ENCODE assay signal across 14 cellular contexts in the genomic region with DNA sequence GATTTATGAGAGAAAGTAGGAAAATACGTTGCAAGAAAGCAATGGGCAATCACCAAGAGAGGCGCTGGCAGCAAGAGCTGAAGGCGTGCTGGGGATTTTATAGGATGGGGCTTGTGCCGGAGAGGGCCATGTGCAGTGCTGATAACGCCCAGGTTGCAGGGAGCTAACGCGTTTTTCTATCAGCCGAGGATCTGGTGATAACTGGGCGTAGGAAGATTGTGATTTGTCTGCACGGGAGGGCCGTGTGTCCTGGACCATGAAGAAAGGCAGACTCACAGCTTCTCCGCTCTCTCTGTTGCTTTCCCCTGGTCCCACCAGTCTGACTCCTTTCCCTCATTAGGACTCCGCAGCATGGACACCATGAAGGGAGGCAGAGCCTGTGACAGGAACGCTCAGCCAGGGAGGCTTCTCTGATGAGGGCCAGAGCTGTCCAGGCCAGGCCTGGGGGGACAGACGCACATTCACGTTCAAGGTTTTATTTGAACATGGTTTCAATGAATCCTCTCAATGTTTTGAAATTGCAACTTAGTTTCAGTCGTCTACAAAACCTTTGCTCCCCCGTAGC. TPM values are rescaled to one million over a fixed set of nuclear protein-coding genes. Genes with fewer than 3 reads are reported as not detected.
DNase-seq lines count a peak whose midpoint lies in the region; ATAC-seq and TF ChIP-seq lines count a peak whose summit lies in the region.
"Had no signal": no experiment of that assay in that cellular context is flagged by ENCODE, and none has a peak within 500 bp of the region (broad histone marks: within the 10 kb centered on the region; RNA-seq: fewer than 3 reads in every experiment).

No MANE protein-coding gene starts in this region.

- H3K4me1 Mint-ChIP-seq in activated naive CD4-positive, alpha-beta T cell treated with anti-CD3 and anti-CD28 coated beads, Interleukin-2, amount 10 ng/mL, durations not matched to agents 7 days and 5 days = no peaks in the 10 kb centered on the region
- no peaks in the 10 kb centered on the region for H3K4me1 Mint-ChIP-seq in activated naive CD4-positive, alpha-beta T cell treated with anti-CD3 and anti-CD28 coated beads for 36 hours (ENCODE audit: low read depth)
- H3K4me1 Mint-ChIP-seq in glutamatergic neuron (ENCODE audit: low read depth, unreplicated experiment) = no peaks in the 10 kb centered on the region

- ATAC-seq in lower lobe of right lung (no peak), HG03571 (IDR thresholded peaks at IDR 0.05; ENCODE audit: unreplicated experiment) (no peak), gastroesophageal sphincter (no peak)

- TF ChIP-seq POLR2A in gastroesophageal sphincter (IDR thresholded peaks at IDR 0.05) = no peak

- peaks cover 18% of the 10 kb centered on the region for H3K27me3 Mint-ChIP-seq in activated naive CD4-positive, alpha-beta T cell treated with anti-CD3 and anti-CD28 coated beads, Interleukin-2, amount 10 ng/mL, durations not matched to agents 7 days and 5 days
- peaks cover 5% of the 10 kb centered on the region for H3K27me3 Mint-ChIP-seq in activated naive CD4-positive, alpha-beta T cell treated with anti-CD3 and anti-CD28 coated beads for 36 hours (ENCODE audit: low read depth)
- peaks cover 3% of the 10 kb centered on the region for H3K27me3 Mint-ChIP-seq in glutamatergic neuron (ENCODE audit: unreplicated experiment)

- no peak overlapping the region for H3K4me3 ChIP-seq in lower lobe of right lung
- H3K4me3 ChIP-seq in right atrium auricular region = no peak overlapping the region
- no peak overlapping the region for H3K4me3 ChIP-seq in gastroesophageal sphincter
- H3K4me3 ChIP-seq: BLaER1, GM12878, HAP-1 had no signal

- H3K36me3 Mint-ChIP-seq in activated naive CD4-positive, alpha-beta T cell treated with anti-CD3 and anti-CD28 coated beads, Interleukin-2, amount 10 ng/mL, durations not matched to agents 7 days and 5 days = no peaks in the 10 kb centered on the region
- peaks cover 7% of the 10 kb centered on the region for H3K36me3 Mint-ChIP-seq in activated naive CD4-positive, alpha-beta T cell treated with anti-CD3 and anti-CD28 coated beads for 36 hours (ENCODE audit: low read depth)
- peaks cover 6% of the 10 kb centered on the region for H3K36me3 Mint-ChIP-seq in glutamatergic neuron (ENCODE audit: unreplicated experiment)

- peak overlapping the region; percentile 29 for H3K27ac Mint-ChIP-seq in activated naive CD4-positive, alpha-beta T cell treated with anti-CD3 and anti-CD28 coated beads, Interleukin-2, amount 10 ng/mL, durations not matched to agents 7 days and 5 days
- H3K27ac Mint-ChIP-seq in activated naive CD4-positive, alpha-beta T cell treated with anti-CD3 and anti-CD28 coated beads for 36 hours = no peak overlapping the region
- peak overlapping the region; percentile 31 for H3K27ac Mint-ChIP-seq in glutamatergic neuron (ENCODE audit: unreplicated experiment)

- no peaks in the 10 kb centered on the region for H3K4me1 ChIP-seq in lower lobe of right lung
- H3K4me1 ChIP-seq in right atrium auricular region = no peaks in the 10 kb centered on the region
- no peaks in the 10 kb centered on the region for H3K4me1 ChIP-seq in gastroesophageal sphincter
- H3K4me1 ChIP-seq: HAP-1 had no signal

- H3K36me3 ChIP-seq in lower lobe of right lung = no peaks in the 10 kb centered on the region
- no peaks in the 10 kb centered on the region for H3K36me3 ChIP-seq in right atrium auricular region
- H3K36me3 ChIP-seq in gastroesophageal sphincter = peaks cover 0 to 4% of the 10 kb centered on the region in 2 donors
- H3K36me3 ChIP-seq: BLaER1, HAP-1 had no signal

- intact Hi-C loops in activated naive CD4-positive, alpha-beta T cell treated with anti-CD3 and anti-CD28 coated beads for 36 hours (cut with micrococcal nuclease) = no loop called here
- intact Hi-C loops in lower lobe of right lung (cut with DNase I) = no loop called here

- WGBS in gastroesophageal sphincter (ENCODE audit: low coverage in 1 of 2), 2 donors = 59 to 72% methylated on average over 11 to 18 of the region's 18 CpGs

- H3K27ac ChIP-seq in lower lobe of right lung (no peak overlapping the region), right atrium auricular region (no peak overlapping the region), gastroesophageal sphincter (no peak overlapping the region)
- H3K27ac ChIP-seq: 22Rv1, BLaER1, HL-60 had no signal

- TF ChIP-seq EP300 in gastroesophageal sphincter (IDR thresholded peaks at IDR 0.05) = no peak

- H3K9me3 ChIP-seq in lower lobe of right lung (peaks cover 3% of the 10 kb centered on the region), right atrium auricular region (peaks cover 3 to 13% of the 10 kb centered on the region in 2 donors), gastroesophageal sphincter (peaks cover 0 to 20% (median 0%) of the 10 kb centered on the region in 3 donors)
- H3K9me3 ChIP-seq: HAP-1 had no signal

- DNase-seq in activated naive CD4-positive, alpha-beta T cell treated with anti-CD3 and anti-CD28 coated beads, Interleukin-2, amount 10 ng/mL, durations not matched to agents 7 days and 5 days = no peak
- no peak for DNase-seq in activated naive CD4-positive, alpha-beta T cell treated with anti-CD3 and anti-CD28 coated beads for 36 hours
- peak; percentile 88 for DNase-seq in SK-N-DZ (ENCODE audit: low spot score)
- DNase-seq in glutamatergic neuron = no peak
- DNase-seq in lower lobe of right lung = no peak
- no peak for DNase-seq in right atrium auricular region (ENCODE audit: low spot score)
- DNase-seq: DMS 273 treated with DMSO at 0.1 percent for 48 hours had no signal

- H3K4me3 Mint-ChIP-seq in activated naive CD4-positive, alpha-beta T cell treated with anti-CD3 and anti-CD28 coated beads, Interleukin-2, amount 10 ng/mL, durations not matched to agents 7 days and 5 days = no peak overlapping the region
- H3K4me3 Mint-ChIP-seq in activated naive CD4-positive, alpha-beta T cell treated with anti-CD3 and anti-CD28 coated beads for 36 hours = no peak overlapping the region
- H3K4me3 Mint-ChIP-seq in glutamatergic neuron (ENCODE audit: unreplicated experiment) = peak overlapping the region; percentile 16

- peaks cover 6% of the 10 kb centered on the region for H3K9me3 Mint-ChIP-seq in activated naive CD4-positive, alpha-beta T cell treated with anti-CD3 and anti-CD28 coated beads, Interleukin-2, amount 10 ng/mL, durations not matched to agents 7 days and 5 days
- peaks cover 9% of the 10 kb centered on the region for H3K9me3 Mint-ChIP-seq in activated naive CD4-positive, alpha-beta T cell treated with anti-CD3 and anti-CD28 coated beads for 36 hours
- H3K9me3 Mint-ChIP-seq in glutamatergic neuron (ENCODE audit: unreplicated experiment) = peaks cover 4% of the 10 kb centered on the region

- TF ChIP-seq CTCF in glutamatergic neuron (IDR thresholded peaks at IDR 0.05; ENCODE audit: partially characterized antibody, unreplicated experiment) (no peak), lower lobe of right lung (IDR thresholded peaks at IDR 0.05) (no peak), right atrium auricular region (IDR thresholded peaks at IDR 0.05) (no peak), gastroesophageal sphincter (IDR thresholded peaks at IDR 0.05) (no peak)

- CTCF ChIA-PET in activated naive CD4-positive, alpha-beta T cell treated with anti-CD3 and anti-CD28 coated beads, Interleukin-2, amount 10 ng/mL, durations not matched to agents 7 days and 5 days (lab: Charles Lee) = no interaction called here
- CTCF ChIA-PET in activated naive CD4-positive, alpha-beta T cell treated with anti-CD3 and anti-CD28 coated beads for 36 hours (lab: Charles Lee) = no interaction called here

- H3K27me3 ChIP-seq in lower lobe of right lung (ENCODE audit: low read depth) (peaks cover 3% of the 10 kb centered on the region), right atrium auricular region (no peaks in the 10 kb centered on the region), gastroesophageal sphincter (peaks cover 11% of the 10 kb centered on the region)
- H3K27me3 ChIP-seq: BLaER1 had no signal

RNA-seq across cellular contexts. Expression of a gene that starts 11.9 kb away (rescaled TPM):
- under 1 TPM; 0.05 TPM for total RNA-seq in activated naive CD4-positive, alpha-beta T cell treated with anti-CD3 and anti-CD28 coated beads for 36 hours
- polyA plus RNA-seq in SK-N-DZ (2014; cell fraction: cytosol; rRNA removed) = 10.3 and 13.9 TPM in 2 replicates
- 27.7 and 38.8 TPM in 2 replicates for polyA plus RNA-seq in SK-N-DZ (2014; cell fraction: nucleus; rRNA removed)
- 84.4 TPM for total RNA-seq in glutamatergic neuron (ENCODE audit: unreplicated experiment)
- 0.06 TPM for total RNA-seq in lower lobe of right lung
- under 1 TPM; 0.04 to 0.41 TPM for total RNA-seq in right atrium auricular region
- total RNA-seq in gastroesophageal sphincter = under 1 TPM in 3 of 4 donors, not detected in 1; 0.04 to 0.13 (median 0.12) TPM

Comparison
In these comparisons a context has a peak if more than half of its experiments do, and no peak if none do; other contexts are left out.
1. RNA of a gene that starts 11.9 kb away (total RNA-seq): 84.4 TPM in glutamatergic neuron (single experiment); 0.04 to 0.41 TPM in right atrium auricular region, 0.04 to 0.13 TPM in gastroesophageal sphincter, 0.06 TPM in lower lobe of right lung (single experiment) and 0.05 TPM in activated naive CD4-positive, alpha-beta T cell treated with anti-CD3 and anti-CD28 coated beads for 36 hours; every median in the first group is over 10 times any median in the second.